In the genomic region with DNA sequence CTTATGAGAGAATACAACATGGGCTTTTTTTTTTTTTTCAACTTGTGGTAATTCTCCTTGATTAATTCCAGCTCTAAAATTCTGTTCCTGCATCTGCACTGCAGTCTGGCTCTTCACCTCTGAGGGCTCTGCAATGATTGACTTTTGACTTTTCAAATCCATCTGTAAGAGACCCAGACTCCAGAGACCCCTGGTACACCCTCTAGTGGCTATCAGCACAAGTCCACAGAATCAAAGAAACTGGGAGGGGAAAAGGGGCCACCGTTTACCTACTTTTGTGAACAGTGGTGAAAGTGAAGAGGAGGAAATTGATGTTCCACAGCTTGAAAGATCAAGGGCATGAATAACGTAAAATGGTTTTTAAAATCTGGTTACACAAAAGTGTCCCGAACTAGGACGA, we compare ENCODE assay signal across 15 cellular contexts.
DNase-seq lines count a peak whose midpoint lies in the region; ATAC-seq and TF ChIP-seq lines count a peak whose summit lies in the region.
"Had no signal": no experiment of that assay in that cellular context is flagged by ENCODE, and none has a peak within 500 bp of the region (broad histone marks: within the 10 kb centered on the region; RNA-seq: fewer than 3 reads in every experiment).

No MANE protein-coding gene starts in this region.

- no peak overlapping the region for H3K27ac Mint-ChIP-seq in glutamatergic neuron (ENCODE audit: unreplicated experiment)
- H3K27ac Mint-ChIP-seq: B cell, T-helper 17 cell had no signal

- no peak for TF ChIP-seq POLR2A in adrenal gland (IDR thresholded peaks at IDR 0.05)

- ATAC-seq in RWPE2 (ENCODE audit: low read depth) (no peak), lower lobe of right lung (no peak)
- ATAC-seq: psoas muscle, T-helper 17 cell had no signal

- WGBS in adrenal gland, 4 donors: 30 to 57% (median 41%) methylated on average over 4 of the region's 4 CpGs

- no peak overlapping the region for H3K27ac ChIP-seq in A673 (ENCODE audit: low read depth, low read length, poor library complexity, severe bottlenecking)
- H3K27ac ChIP-seq in RWPE2 (ENCODE audit: poor library complexity, severe bottlenecking): no peak overlapping the region
- no peak overlapping the region for H3K27ac ChIP-seq in lower lobe of right lung
- H3K27ac ChIP-seq in adrenal gland: no peak overlapping the region
- H3K27ac ChIP-seq: psoas muscle had no signal

- peaks cover 43% of the 10 kb centered on the region for H3K27me3 ChIP-seq in A673 (replicated peaks; ENCODE audit: insufficient read depth, low read depth, low read length, poor library complexity)
- no peaks in the 10 kb centered on the region for H3K27me3 ChIP-seq in H7 (ENCODE audit: control insufficient read depth, insufficient read depth, low read length)
- no peaks in the 10 kb centered on the region for H3K27me3 ChIP-seq in RWPE2 (ENCODE audit: insufficient read depth, poor library complexity, severe bottlenecking)
- no peaks in the 10 kb centered on the region for H3K27me3 ChIP-seq in lower lobe of right lung (ENCODE audit: low read depth)
- H3K27me3 ChIP-seq in adrenal gland: no peaks in the 10 kb centered on the region

- H3K27me3 Mint-ChIP-seq in glutamatergic neuron (ENCODE audit: unreplicated experiment): no peaks in the 10 kb centered on the region

- H3K4me1 ChIP-seq in A673 (ENCODE audit: insufficient read depth, low read length, poor library complexity, severe bottlenecking) (no peaks in the 10 kb centered on the region), RWPE2 (ENCODE audit: insufficient read depth, poor library complexity, severe bottlenecking) (no peaks in the 10 kb centered on the region), lower lobe of right lung (no peaks in the 10 kb centered on the region), adrenal gland (replicated peaks in 1 of 2) (peaks cover 0 to 12% of the 10 kb centered on the region in 2 donors)
- H3K4me1 ChIP-seq: psoas muscle had no signal

- DNase-seq in A673 (ENCODE audit: low spot score) (peak; percentile 4), H7 (peak; percentile 60), RWPE2 (ENCODE audit: low spot score) (no peak), glutamatergic neuron (no peak), GDM1 (lab: John Stamatoyannopoulos, UW) (no peak), lower lobe of right lung (no peak), adrenal gland (no peak), COLO829 (ENCODE audit: low spot score) (no peak)
- DNase-seq: activated CD4-positive, alpha-beta T cell treated with anti-CD3 and anti-CD28 coated beads, Interleukin-2, amount 50 U/mL, for 48 hours; activated gamma-delta T cell treated with Interleukin-2 at 50 U/mL for 16 hours; NCI-H1930; psoas muscle; stimulated activated naive CD4-positive, alpha-beta T cell treated with Interleukin-2 at 50 U/mL for 16 hours; T-helper 17 cell had no signal

- H3K9me3 Mint-ChIP-seq in glutamatergic neuron (ENCODE audit: unreplicated experiment): no peaks in the 10 kb centered on the region

- H3K4me1 Mint-ChIP-seq in glutamatergic neuron (ENCODE audit: low read depth, unreplicated experiment): no peaks in the 10 kb centered on the region
- H3K4me1 Mint-ChIP-seq: B cell, T-helper 17 cell had no signal

- H3K36me3 Mint-ChIP-seq in glutamatergic neuron (ENCODE audit: unreplicated experiment): no peaks in the 10 kb centered on the region

- H3K4me3 Mint-ChIP-seq in glutamatergic neuron (ENCODE audit: unreplicated experiment): no peak overlapping the region
- H3K4me3 Mint-ChIP-seq: B cell, T-helper 17 cell had no signal

- CTCF ChIA-PET in A673 (lab: Charles Lee): no interaction called here

- POLR2A ChIA-PET in A673 (lab: Charles Lee; ENCODE audit: low non-redundant PET): no interaction called here

- no TSS peak for BruUV-seq in A673 (replicated peaks; lab: Mats Ljungman, UMichigan)

- H3K4me3 ChIP-seq in A673 (ENCODE audit: low read depth, low read length, poor library complexity, severe bottlenecking) (no peak overlapping the region), H7 (ENCODE audit: insufficient read depth, low read depth, low read length) (no peak overlapping the region), RWPE2 (ENCODE audit: severe bottlenecking) (no peak overlapping the region), lower lobe of right lung (no peak overlapping the region), adrenal gland (no peak overlapping the region)
- H3K4me3 ChIP-seq: psoas muscle had no signal

- H3K36me3 ChIP-seq in A673 (ENCODE audit: insufficient read depth, low read length, poor library complexity, severe bottlenecking) (no peaks in the 10 kb centered on the region), H7 (replicated peaks; ENCODE audit: control insufficient read depth, insufficient read depth, low read length) (no peaks in the 10 kb centered on the region), RWPE2 (ENCODE audit: low read depth) (no peaks in the 10 kb centered on the region), lower lobe of right lung (no peaks in the 10 kb centered on the region), adrenal gland (replicated peaks in 1 of 2) (no peaks in the 10 kb centered on the region)

- intact Hi-C loops in A673 (cut with micrococcal nuclease; ENCODE audit: unreplicated experiment) (no loop called here), lower lobe of right lung (cut with DNase I) (no loop called here), adrenal gland (cut with DNase I) (no loop called here)

- TF ChIP-seq CTCF in A673 (conservative IDR thresholded peaks at IDR 0.05; ENCODE audit: low read depth, low read length): peak; percentile 39; the same call in 1 of the 2 replicates
- TF ChIP-seq CTCF in RWPE2 (IDR thresholded peaks at IDR 0.05; ENCODE audit: poor library complexity, severe bottlenecking): peak; percentile 41
- peak; percentile 29 for TF ChIP-seq CTCF in glutamatergic neuron (IDR thresholded peaks at IDR 0.05; ENCODE audit: partially characterized antibody, unreplicated experiment)
- TF ChIP-seq CTCF in lower lobe of right lung (IDR thresholded peaks at IDR 0.05): no peak
- peak in 1 of 6 experiments; percentile 14 for TF ChIP-seq CTCF in adrenal gland (IDR thresholded peaks at IDR 0.05)

- no peaks in the 10 kb centered on the region for H3K9me3 ChIP-seq in A673 (ENCODE audit: low read depth, low read length, poor library complexity, severe bottlenecking)
- H3K9me3 ChIP-seq in RWPE2 (ENCODE audit: severe bottlenecking): no peaks in the 10 kb centered on the region
- H3K9me3 ChIP-seq in lower lobe of right lung: no peaks in the 10 kb centered on the region
- H3K9me3 ChIP-seq in adrenal gland (replicated peaks in 1 of 3): no peaks in the 10 kb centered on the region
- H3K9me3 ChIP-seq: psoas muscle had no signal

Comparison
In these comparisons a context has a peak if more than half of its experiments do, and no peak if none do; other contexts are left out.
1. DNase-seq: peak in A673 (single experiment) and H7 (single experiment); none in RWPE2 (single experiment), glutamatergic neuron (single experiment), GDM1 (single experiment), lower lobe of right lung (single experiment), adrenal gland (0 of 7) and COLO829 (single experiment).